ENCODE assay signal across 14 cellular contexts in the genomic region with DNA sequence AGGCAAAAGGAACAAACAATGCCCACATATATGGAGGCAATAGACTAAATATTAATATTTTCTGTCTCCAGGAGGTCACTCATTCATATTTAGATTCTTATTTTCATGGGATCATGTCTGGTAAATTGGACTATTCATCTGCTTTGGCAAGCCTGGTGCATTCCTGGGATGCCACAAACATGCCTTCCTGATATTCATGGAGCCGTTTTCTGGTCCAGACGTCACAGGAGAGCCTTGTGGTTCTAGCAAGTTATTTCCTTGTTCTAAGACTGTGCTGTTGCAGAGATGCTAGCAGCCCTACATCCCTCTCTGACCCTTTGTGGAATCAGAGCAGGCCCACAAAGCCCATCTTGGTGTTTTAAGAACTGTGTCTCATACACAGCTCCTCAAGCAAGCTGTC. TPM values are rescaled to one million over a fixed set of nuclear protein-coding genes. Genes with fewer than 3 reads are reported as not detected.
DNase-seq lines count a peak whose midpoint lies in the region; ATAC-seq and TF ChIP-seq lines count a peak whose summit lies in the region.
"Had no signal": no experiment of that assay in that cellular context is flagged by ENCODE, and none has a peak within 500 bp of the region (broad histone marks: within the 10 kb centered on the region; RNA-seq: fewer than 3 reads in every experiment).

No MANE protein-coding gene starts in this region.

- DNase-seq in GM04504 (ENCODE audit: low read depth), result peak; percentile 87
- DNase-seq in T1000 (lab: John Stamatoyannopoulos, UW), result peak; percentile 56
- DNase-seq in fibroblast of the aortic adventitia (ENCODE audit: low read depth), result peak; percentile 97
- DNase-seq in retinal pigment epithelial cell (ENCODE audit: low read depth), result peak; percentile 97
- no peak for DNase-seq in activated CD4-positive, alpha-beta T cell treated with anti-CD3 and anti-CD28 coated beads, Interleukin-2, amount 50 U/mL, for 48 hours
- no peak for DNase-seq in NCI-H524 (lab: John Stamatoyannopoulos, UW)
- no peak for DNase-seq in activated naive CD4-positive, alpha-beta T cell treated with anti-CD3 and anti-CD28 coated beads, Interleukin-2, amount 50 U/mL, for 72 hours (ENCODE audit: low spot score in 2 of 2)
- DNase-seq: DND-41; NCI-H510A; stimulated activated CD4-positive, alpha-beta T cell treated with anti-CD3 and anti-CD28 coated beads, Interleukin-12 subunit alpha, Interleukin-12 subunit beta, amount 100 ng/mL, for 4 hours; stimulated activated naive CD8-positive, alpha-beta T cell treated with anti-CD3 and anti-CD28 coated beads, Interleukin-15, Interleukin-2, amounts not matched to agents 100 U/mL and 50 U/mL, for 24 hours had no signal

- H3K9me3 Mint-ChIP-seq in activated naive CD4-positive, alpha-beta T cell treated with anti-CD3 and anti-CD28 coated beads, Interleukin-2, amount 50 U/mL, for 72 hours, result peaks cover 0 to 4% of the 10 kb centered on the region in 2 donors

- H3K27ac Mint-ChIP-seq in activated naive CD4-positive, alpha-beta T cell treated with anti-CD3 and anti-CD28 coated beads, Interleukin-2, amount 50 U/mL, for 72 hours, result no peak overlapping the region

- H3K4me3 ChIP-seq in fibroblast of the aortic adventitia (ENCODE audit: low read depth, low read length) (no peak overlapping the region), retinal pigment epithelial cell (ENCODE audit: low read length) (no peak overlapping the region)

- peaks cover 0 to 4% of the 10 kb centered on the region in 2 donors for H3K36me3 Mint-ChIP-seq in activated naive CD4-positive, alpha-beta T cell treated with anti-CD3 and anti-CD28 coated beads, Interleukin-2, amount 50 U/mL, for 72 hours

- no peak for ATAC-seq in activated naive CD4-positive, alpha-beta T cell treated with anti-CD3 and anti-CD28 coated beads, Interleukin-2, amount 50 U/mL, for 72 hours
- no peak for ATAC-seq in GM19395 (IDR thresholded peaks at IDR 0.05; ENCODE audit: unreplicated experiment)

- TF ChIP-seq CTCF in fibroblast of the aortic adventitia (IDR thresholded peaks at IDR 0.05; ENCODE audit: insufficient read depth, low read length) (no peak), retinal pigment epithelial cell (conservative IDR thresholded peaks at IDR 0.05; ENCODE audit: low read depth, low read length) (no peak)

RNA-seq across cellular contexts. Expression of gene EXOSC9, which starts 16.1 kb away (rescaled TPM):
- 26.8 and 50.7 TPM in 2 replicates for total RNA-seq in fibroblast of the aortic adventitia (ENCODE audit: low replicate concordance)
- 10 to 100 TPM; 66.3 to 75.4 TPM for total RNA-seq in activated naive CD4-positive, alpha-beta T cell treated with anti-CD3 and anti-CD28 coated beads, Interleukin-2, amount 50 U/mL, for 72 hours

RNA-seq across cellular contexts. Expression of gene SMIM43, which starts 20.0 kb away (rescaled TPM):
- total RNA-seq in fibroblast of the aortic adventitia (ENCODE audit: low replicate concordance), result 0.45 and 1.1 TPM in 2 replicates
- total RNA-seq in activated naive CD4-positive, alpha-beta T cell treated with anti-CD3 and anti-CD28 coated beads, Interleukin-2, amount 50 U/mL, for 72 hours, result not detected
- total RNA-seq: cerebellum; T-helper 1 cell treated with Interleukin-12 subunit alpha and Interleukin-12 subunit beta and Interleukin-4 antibody, amounts not matched to agents 30 ng/mL and 1 ng/mL, for 36 hours had no signal

RNA-seq across cellular contexts. Expression of gene CCNA2, which starts 38.7 kb away (rescaled TPM):
- 3.8 and 63.9 TPM in 2 replicates for total RNA-seq in fibroblast of the aortic adventitia (ENCODE audit: low replicate concordance)
- 100 to 1,000 TPM; 105 to 125 TPM for total RNA-seq in activated naive CD4-positive, alpha-beta T cell treated with anti-CD3 and anti-CD28 coated beads, Interleukin-2, amount 50 U/mL, for 72 hours

Comparison
In these comparisons a context has a peak if more than half of its experiments do, and no peak if none do; other contexts are left out.
1. DNase-seq: peak in GM04504 (single experiment), T1000 (single experiment), fibroblast of the aortic adventitia (single experiment) and retinal pigment epithelial cell (single experiment); none in activated CD4-positive, alpha-beta T cell treated with anti-CD3 and anti-CD28 coated beads, Interleukin-2, amount 50 U/mL, for 48 hours (0 of 2), NCI-H524 (0 of 2) and activated naive CD4-positive, alpha-beta T cell treated with anti-CD3 and anti-CD28 coated beads, Interleukin-2, amount 50 U/mL, for 72 hours (0 of 2).